ENCODE assay signal across 1 cellular context in genomic region chr3:71495708-71496472, GRCh38.
TF ChIP-seq lines count a peak whose summit lies in the region.

No MANE protein-coding gene starts in this region.

TF ChIP-seq in GM23338, 12 proteins besides CTCF, POLR2A, EP300 and RAD21 (continued from another document):
- TF ChIP-seq, protein P1, sequence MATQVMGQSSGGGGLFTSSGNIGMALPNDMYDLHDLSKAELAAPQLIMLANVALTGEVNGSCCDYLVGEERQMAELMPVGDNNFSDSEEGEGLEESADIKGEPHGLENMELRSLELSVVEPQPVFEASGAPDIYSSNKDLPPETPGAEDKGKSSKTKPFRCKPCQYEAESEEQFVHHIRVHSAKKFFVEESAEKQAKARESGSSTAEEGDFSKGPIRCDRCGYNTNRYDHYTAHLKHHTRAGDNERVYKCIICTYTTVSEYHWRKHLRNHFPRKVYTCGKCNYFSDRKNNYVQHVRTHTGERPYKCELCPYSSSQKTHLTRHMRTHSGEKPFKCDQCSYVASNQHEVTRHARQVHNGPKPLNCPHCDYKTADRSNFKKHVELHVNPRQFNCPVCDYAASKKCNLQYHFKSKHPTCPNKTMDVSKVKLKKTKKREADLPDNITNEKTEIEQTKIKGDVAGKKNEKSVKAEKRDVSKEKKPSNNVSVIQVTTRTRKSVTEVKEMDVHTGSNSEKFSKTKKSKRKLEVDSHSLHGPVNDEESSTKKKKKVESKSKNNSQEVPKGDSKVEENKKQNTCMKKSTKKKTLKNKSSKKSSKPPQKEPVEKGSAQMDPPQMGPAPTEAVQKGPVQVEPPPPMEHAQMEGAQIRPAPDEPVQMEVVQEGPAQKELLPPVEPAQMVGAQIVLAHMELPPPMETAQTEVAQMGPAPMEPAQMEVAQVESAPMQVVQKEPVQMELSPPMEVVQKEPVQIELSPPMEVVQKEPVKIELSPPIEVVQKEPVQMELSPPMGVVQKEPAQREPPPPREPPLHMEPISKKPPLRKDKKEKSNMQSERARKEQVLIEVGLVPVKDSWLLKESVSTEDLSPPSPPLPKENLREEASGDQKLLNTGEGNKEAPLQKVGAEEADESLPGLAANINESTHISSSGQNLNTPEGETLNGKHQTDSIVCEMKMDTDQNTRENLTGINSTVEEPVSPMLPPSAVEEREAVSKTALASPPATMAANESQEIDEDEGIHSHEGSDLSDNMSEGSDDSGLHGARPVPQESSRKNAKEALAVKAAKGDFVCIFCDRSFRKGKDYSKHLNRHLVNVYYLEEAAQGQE (IDR thresholded peaks at IDR 0.05; ENCODE audit: unreplicated experiment): no peak
- TF ChIP-seq EZH2 (IDR thresholded peaks at IDR 0.05; ENCODE audit: low read depth, unreplicated experiment): no peak
- TF ChIP-seq, protein P2, sequence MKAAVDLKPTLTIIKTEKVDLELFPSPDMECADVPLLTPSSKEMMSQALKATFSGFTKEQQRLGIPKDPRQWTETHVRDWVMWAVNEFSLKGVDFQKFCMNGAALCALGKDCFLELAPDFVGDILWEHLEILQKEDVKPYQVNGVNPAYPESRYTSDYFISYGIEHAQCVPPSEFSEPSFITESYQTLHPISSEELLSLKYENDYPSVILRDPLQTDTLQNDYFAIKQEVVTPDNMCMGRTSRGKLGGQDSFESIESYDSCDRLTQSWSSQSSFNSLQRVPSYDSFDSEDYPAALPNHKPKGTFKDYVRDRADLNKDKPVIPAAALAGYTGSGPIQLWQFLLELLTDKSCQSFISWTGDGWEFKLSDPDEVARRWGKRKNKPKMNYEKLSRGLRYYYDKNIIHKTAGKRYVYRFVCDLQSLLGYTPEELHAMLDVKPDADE (IDR thresholded peaks at IDR 0.05): no peak
